Comparison of ENCODE assay signal across 19 cellular contexts in the genomic region with DNA sequence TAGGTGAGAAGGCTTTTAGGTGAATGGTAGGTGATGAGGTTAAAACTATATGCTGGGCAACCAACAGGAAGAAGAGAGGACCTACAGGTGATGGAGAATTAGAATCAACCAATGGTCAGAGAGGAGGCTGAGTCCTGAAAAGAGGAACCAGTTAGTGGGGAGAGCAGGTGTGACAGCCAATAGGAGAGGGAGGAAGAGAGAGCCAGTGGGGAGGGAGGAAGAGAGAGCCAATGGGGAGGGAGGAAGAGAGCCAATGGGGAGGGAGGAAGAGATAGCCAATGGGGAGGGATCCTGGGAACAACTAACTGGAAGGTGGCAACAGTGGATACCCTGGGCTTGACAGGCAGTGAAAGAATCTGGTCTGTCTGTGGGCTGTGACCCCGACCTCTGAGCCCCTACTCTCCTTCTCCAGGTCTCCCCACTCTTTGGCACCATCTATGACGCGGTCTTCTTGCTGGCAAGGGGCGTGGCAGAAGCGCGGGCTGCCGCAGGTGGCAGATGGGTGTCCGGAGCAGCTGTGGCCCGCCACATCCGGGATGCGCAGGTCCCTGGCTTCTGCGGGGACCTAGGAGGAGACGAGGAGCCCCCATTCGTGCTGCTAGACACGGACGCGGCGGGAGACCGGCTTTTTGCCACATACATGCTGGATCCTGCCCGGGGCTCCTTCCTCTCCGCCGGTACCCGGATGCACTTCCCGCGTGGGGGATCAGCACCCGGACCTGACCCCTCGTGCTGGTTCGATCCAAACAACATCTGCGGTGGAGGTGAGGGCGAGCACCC. TPM values are rescaled to one million over a fixed set of nuclear protein-coding genes. Genes with fewer than 3 reads are reported as not detected.
DNase-seq lines count a peak whose midpoint lies in the region; ATAC-seq and TF ChIP-seq lines count a peak whose summit lies in the region.
"Had no signal": no experiment of that assay in that cellular context is flagged by ENCODE, and none has a peak within 500 bp of the region (broad histone marks: within the 10 kb centered on the region; RNA-seq: fewer than 3 reads in every experiment).

No MANE protein-coding gene starts in this region.

- TF ChIP-seq CTCF in GM10248 (IDR thresholded peaks at IDR 0.05; ENCODE audit: control extremely low read depth, extremely low read depth, low read depth, missing control alignments), result no peak
- TF ChIP-seq CTCF in endodermal cell (conservative IDR thresholded peaks at IDR 0.05), result no peak

- H3K4me3 ChIP-seq in endodermal cell (ENCODE audit: low read length), result no peak overlapping the region
- H3K4me3 ChIP-seq: BLaER1 treated with 17β-estradiol and CSF1 and Interleukin-3, amounts not matched to agents 10 nM and 100 nM; GM23248; heart left ventricle; SK-N-MC had no signal

- 94 to 97% methylated on average over 23 to 30 of the region's 30 CpGs for WGBS in endodermal cell (ENCODE audit: insufficient coverage in 1 of 2, insufficient read length in 1 of 2), 2 experiments

- no peaks in the 10 kb centered on the region for H3K9me3 Mint-ChIP-seq in endodermal cell

- no peak overlapping the region for H3K27ac ChIP-seq in endodermal cell (ENCODE audit: low read depth, low read length)
- H3K27ac ChIP-seq: BLaER1 treated with 17β-estradiol and CSF1 and Interleukin-3, amounts not matched to agents 10 nM and 100 nM; heart left ventricle; SK-N-MC; WERI-Rb-1 had no signal

- H3K4me1 Mint-ChIP-seq in endodermal cell, result peaks cover 14% of the 10 kb centered on the region

- H3K9ac ChIP-seq in endodermal cell (ENCODE audit: extremely low read depth, low read length, poor library complexity, severe bottlenecking), result no peak overlapping the region
- H3K9ac ChIP-seq: BLaER1 treated with 17β-estradiol and CSF1 and Interleukin-3, amounts not matched to agents 10 nM and 100 nM; GM23248 had no signal

- no peaks in the 10 kb centered on the region for H3K36me3 Mint-ChIP-seq in endodermal cell (ENCODE audit: low read depth)
- H3K36me3 Mint-ChIP-seq: activated naive CD8-positive, alpha-beta T cell had no signal

- ATAC-seq in sciatic nerve, result no peak
- ATAC-seq: heart left ventricle, left cardiac atrium had no signal

- no peak overlapping the region for H3K27ac Mint-ChIP-seq in endodermal cell
- H3K27ac Mint-ChIP-seq: activated naive CD8-positive, alpha-beta T cell had no signal

- CTCF ChIA-PET in GM10248 (lab: Yijun Ruan, JAX), result interaction anchor here (0.6 to 2.6 kb wide), 2 partner anchors 11 to 36 kb away, joined by 3 to 6 read pairs; no protein-coding TSS in a partner anchor

- POLR2A ChIA-PET in GM10248 (lab: Yijun Ruan, JAX), result no interaction called here

- no peaks in the 10 kb centered on the region for H3K36me3 ChIP-seq in endodermal cell (ENCODE audit: control insufficient read depth, insufficient read depth, low read length)
- H3K36me3 ChIP-seq: BLaER1 treated with 17β-estradiol and CSF1 and Interleukin-3, amounts not matched to agents 10 nM and 100 nM; heart left ventricle had no signal

- intact Hi-C loops in sciatic nerve (cut with DNase I), result no loop called here

- no peaks in the 10 kb centered on the region for H3K9me3 ChIP-seq in endodermal cell (ENCODE audit: control insufficient read depth, low read length)
- H3K9me3 ChIP-seq: heart left ventricle had no signal

- no peaks in the 10 kb centered on the region for H3K4me1 ChIP-seq in endodermal cell (ENCODE audit: control insufficient read depth, insufficient read depth, low read length)

- H3K27me3 ChIP-seq in endodermal cell (ENCODE audit: control insufficient read depth, insufficient read depth, low read length, poor library complexity, severe bottlenecking), result peaks cover 50% of the 10 kb centered on the region

- DNase-seq in AG08396 (ENCODE audit: low spot score) (peak; percentile 32), GM10248 (ENCODE audit: extremely low spot score) (peak; percentile 83), NCI-H748 treated with DMSO at 0.1 percent for 48 hours (lab: John Stamatoyannopoulos, UW) (peak; percentile 19), iPS-NIHi11 (ENCODE audit: low spot score) (peak; percentile 57), sciatic nerve (ENCODE audit: low spot score) (no peak), UCSD-AML1 (lab: John Stamatoyannopoulos, UW; ENCODE audit: unreplicated experiment) (no peak), endodermal cell (no peak), ecto neural progenitor cell (ENCODE audit: low spot score) (no peak)
- DNase-seq: activated CD8-positive, alpha-beta memory T cell treated with anti-CD3 and anti-CD28 coated beads, Interleukin-2, amount 50 U/mL, for 4 hours; cerebellar nuclear complex; heart left ventricle; KBM-7; left cardiac atrium; stimulated activated CD4-positive, alpha-beta T cell treated with anti-CD3 and anti-CD28 coated beads, Interleukin-1b, Interleukin-23, amount 100 ng/mL, for 48 hours; WERI-Rb-1 had no signal

- H3K27me3 Mint-ChIP-seq in endodermal cell (ENCODE audit: insufficient read depth), result peaks cover 57% of the 10 kb centered on the region

- no peak overlapping the region for H3K4me3 Mint-ChIP-seq in endodermal cell
- H3K4me3 Mint-ChIP-seq: activated naive CD8-positive, alpha-beta T cell had no signal

RNA-seq across cellular contexts. Expression of a gene that starts 3.7 kb away (rescaled TPM):
- total RNA-seq in sciatic nerve (not detected), endodermal cell (1 to 10 TPM; 1.2 to 1.6 TPM)
- 0.14 TPM for polyA plus RNA-seq in endodermal cell (2013, experiment 1 of 2)
- polyA plus RNA-seq in endodermal cell (2013, experiment 2 of 2), result 0.37 TPM
- total RNA-seq: heart left ventricle had no signal
- polyA plus RNA-seq: GM23248 had no signal

RNA-seq across cellular contexts. Expression of a gene that starts 32.7 kb away (rescaled TPM):
- total RNA-seq in sciatic nerve, result not detected
- not detected for total RNA-seq in endodermal cell
- not detected for polyA plus RNA-seq in endodermal cell (2013, experiment 1 of 2)
- polyA plus RNA-seq in endodermal cell (2013, experiment 2 of 2), result not detected
- total RNA-seq: GM23248 had no signal
- polyA plus RNA-seq: GM23248 had no signal

Comparison
In these comparisons a context has a peak if more than half of its experiments do, and no peak if none do; other contexts are left out.
1. DNase-seq: peak in AG08396 (single experiment), GM10248 (single experiment), NCI-H748 treated with DMSO at 0.1 percent for 48 hours (single experiment) and iPS-NIHi11 (single experiment); none in sciatic nerve (single experiment), UCSD-AML1 (single experiment), endodermal cell (single experiment) and ecto neural progenitor cell (single experiment).